In genomic region chr10:114404171-114405010, GRCh38 we compare ENCODE assay signal across 8 cellular contexts. TPM values are rescaled to one million over a fixed set of nuclear protein-coding genes. Genes with fewer than 3 reads are reported as not detected.
DNase-seq lines count a peak whose midpoint lies in the region; TF ChIP-seq lines count a peak whose summit lies in the region.

AFAP1L2 (minus strand) TSS chr10:114404502; CDS start chr10:114404455, 47 bp downstream.

- DNase-seq in COLO668 (lab: John Stamatoyannopoulos, UW; ENCODE audit: unreplicated experiment), result peak; percentile 32
- no peak for DNase-seq in vagina (ENCODE audit: extremely low spot score in 2 of 2)
- no peak for DNase-seq in central memory CD4-positive, alpha-beta T cell
- DNase-seq in AML-193 (lab: John Stamatoyannopoulos, UW), result no peak
- DNase-seq in NCI-H524 treated with DMSO at 0.1 percent for 48 hours (lab: John Stamatoyannopoulos, UW), result no peak

- peaks cover 23% of the 10 kb centered on the region for H3K4me1 ChIP-seq in HUES64 (ENCODE audit: insufficient read depth, low read length)
- peaks cover 0 to 11% of the 10 kb centered on the region in 2 donors for H3K4me1 ChIP-seq in duodenal mucosa (ENCODE audit: control insufficient read depth in 1 of 2, insufficient read depth in 2 of 2, low read length in 2 of 2)
- peaks cover 7 to 9% of the 10 kb centered on the region in 2 donors for H3K4me1 ChIP-seq in mucosa of rectum (ENCODE audit: control insufficient read depth in 2 of 2, insufficient read depth in 2 of 2, low read length in 2 of 2)
- peaks cover 57% of the 10 kb centered on the region for H3K4me1 ChIP-seq in vagina

- H3K27ac ChIP-seq in HUES64 (ENCODE audit: low read depth, low read length) (no peak within 1 kb of the TSS), duodenal mucosa (ENCODE audit: low read depth, low read length) (peak within 1 kb of the TSS; percentile 5), mucosa of rectum (ENCODE audit: low read depth in 2 of 2, low read length in 2 of 2) (peak within 1 kb of the TSS; percentile 70 to 85), vagina (peak within 1 kb of the TSS; percentile 91)

- intact Hi-C loops in vagina (cut with DNase I), result loop anchor here (10.0 kb wide), 1 partner anchor 100 kb away; no protein-coding TSS in a partner anchor

- TF ChIP-seq CTCF in vagina (IDR thresholded peaks at IDR 0.05), result no peak

- H3K9ac ChIP-seq in HUES64 (ENCODE audit: low read depth, low read length) (no peak within 1 kb of the TSS; the same call in 1 of the 2 replicates), duodenal mucosa (ENCODE audit: low read depth in 1 of 2, low read length in 2 of 2) (peak within 1 kb of the TSS; percentile 31 to 51), mucosa of rectum (ENCODE audit: low read depth in 1 of 2, low read length in 2 of 2) (peak within 1 kb of the TSS; percentile 41 to 65)

- under 1% methylated on average over 85 of the region's 88 CpGs for WGBS in HUES64

- H3K27me3 ChIP-seq in HUES64 (ENCODE audit: insufficient read depth, low read length), result peaks cover 62% of the 10 kb centered on the region
- H3K27me3 ChIP-seq in duodenal mucosa (ENCODE audit: control insufficient read depth in 1 of 2, insufficient read depth in 2 of 2, low read length in 2 of 2), result no peaks in the 10 kb centered on the region
- peaks cover 0 to 3% of the 10 kb centered on the region in 2 donors for H3K27me3 ChIP-seq in mucosa of rectum (ENCODE audit: control insufficient read depth in 2 of 2, insufficient read depth in 2 of 2, low read length in 2 of 2)
- no peaks in the 10 kb centered on the region for H3K27me3 ChIP-seq in vagina

- H3K4me3 ChIP-seq in HUES64 (ENCODE audit: low read length), result peak within 1 kb of the TSS; percentile 59
- peak within 1 kb of the TSS; percentile 57 to 65 for H3K4me3 ChIP-seq in duodenal mucosa (ENCODE audit: low read depth in 1 of 2, low read length in 2 of 2)
- peak within 1 kb of the TSS; percentile 59 to 60 for H3K4me3 ChIP-seq in mucosa of rectum (ENCODE audit: low read length in 2 of 2)
- peak within 1 kb of the TSS; percentile 73 to 78 for H3K4me3 ChIP-seq in vagina

- H3K9me3 ChIP-seq in HUES64 (ENCODE audit: insufficient read depth, low read depth, low read length), result no peaks in the 10 kb centered on the region
- no peaks in the 10 kb centered on the region for H3K9me3 ChIP-seq in duodenal mucosa (ENCODE audit: control insufficient read depth in 1 of 2, low read length in 2 of 2)
- H3K9me3 ChIP-seq in mucosa of rectum (ENCODE audit: control insufficient read depth in 2 of 2, low read length in 2 of 2), result no peaks in the 10 kb centered on the region
- H3K9me3 ChIP-seq in vagina, result no peaks in the 10 kb centered on the region

- no peaks in the 10 kb centered on the region for H3K36me3 ChIP-seq in HUES64 (ENCODE audit: insufficient read depth, low read length)
- no peaks in the 10 kb centered on the region for H3K36me3 ChIP-seq in duodenal mucosa (ENCODE audit: control insufficient read depth in 1 of 2, insufficient read depth in 2 of 2, low read length in 2 of 2)
- H3K36me3 ChIP-seq in mucosa of rectum (ENCODE audit: control insufficient read depth in 2 of 2, insufficient read depth in 2 of 2, low read length in 2 of 2), result no peaks in the 10 kb centered on the region
- H3K36me3 ChIP-seq in vagina, result no peaks in the 10 kb centered on the region

- TF ChIP-seq POLR2A in vagina (IDR thresholded peaks at IDR 0.05), result no peak

RNA-seq across cellular contexts. Expression of gene AFAP1L2, which starts in this region (rescaled TPM):
- polyA plus RNA-seq in HUES64 (2013, experiment 1 of 2), result 1.3 TPM
- 2.4 TPM for polyA plus RNA-seq in HUES64 (2013, experiment 2 of 2)
- total RNA-seq in vagina, result 29.5 TPM
